Comparison of ENCODE assay signal across 10 cellular contexts in the genomic region with DNA sequence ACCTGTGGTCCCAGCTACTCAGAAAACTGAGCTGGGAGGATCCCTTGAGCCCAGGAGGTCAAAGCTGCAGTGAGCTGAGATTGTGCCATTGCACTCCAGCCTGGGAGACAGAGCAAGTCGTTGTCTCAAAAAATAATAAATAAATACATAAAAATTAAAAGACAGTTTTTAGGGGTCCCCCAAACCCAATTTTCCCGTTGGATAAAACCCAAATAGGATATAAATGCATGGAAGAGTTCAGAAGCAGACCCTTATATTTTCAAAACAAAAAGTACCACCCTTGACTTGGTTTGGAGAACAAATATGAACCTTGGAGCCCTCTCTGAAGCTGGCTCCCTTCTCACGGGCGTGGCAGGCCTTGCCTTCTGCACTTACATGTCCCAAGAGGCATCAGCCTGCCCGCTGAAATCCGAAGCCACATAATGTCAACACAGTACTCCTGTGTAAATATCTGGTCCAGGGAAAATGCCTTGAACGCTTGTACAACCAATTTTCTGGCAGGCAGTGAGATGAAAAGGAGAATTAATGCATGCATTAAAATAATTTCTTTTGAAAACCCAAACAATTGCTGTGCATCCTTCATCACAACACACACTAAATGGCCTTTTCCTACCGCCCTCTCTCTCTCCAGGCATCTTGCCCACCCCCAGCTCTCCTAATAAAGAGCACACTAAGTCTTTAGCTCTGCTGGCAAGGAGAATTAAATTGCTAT. TPM values are rescaled to one million over a fixed set of nuclear protein-coding genes. Genes with fewer than 3 reads are reported as not detected.
A peak's percentile ranks its signal among the peaks of the same experiment; 100 is the strongest.
DNase-seq lines count a peak whose midpoint lies in the region; ATAC-seq and TF ChIP-seq lines count a peak whose summit lies in the region.
"Had no signal": no experiment of that assay in that cellular context is flagged by ENCODE, and none has a peak within 500 bp of the region (broad histone marks: within the 10 kb centered on the region; RNA-seq: fewer than 3 reads in every experiment).

No MANE protein-coding gene starts in this region.

- no peak overlapping the region for H3K9ac ChIP-seq in endodermal cell (ENCODE audit: extremely low read depth, low read length, poor library complexity, severe bottlenecking)

- intact Hi-C loops in gastrocnemius medialis (cut with DNase I; ENCODE audit: low total_unique reads): no loop called here

- POLR2A ChIA-PET in HEK293T (lab: Yijun Ruan, JAX): no interaction called here

- no peaks in the 10 kb centered on the region for H3K36me3 ChIP-seq in endodermal cell (ENCODE audit: control insufficient read depth, insufficient read depth, low read length)
- H3K36me3 ChIP-seq in gastrocnemius medialis: no peaks in the 10 kb centered on the region

- CTCF ChIA-PET in HEK293T (lab: Yijun Ruan, JAX): no interaction called here

- H3K27me3 ChIP-seq in endodermal cell (ENCODE audit: control insufficient read depth, insufficient read depth, low read length, poor library complexity, severe bottlenecking) (no peaks in the 10 kb centered on the region), gastrocnemius medialis (no peaks in the 10 kb centered on the region)

- H3K4me3 ChIP-seq in endodermal cell (ENCODE audit: low read length): no peak overlapping the region
- H3K4me3 ChIP-seq in gastrocnemius medialis: peak overlapping the region in 3 of 4 donors; percentile 15 to 29 (median 28)

- DNase-seq in HEK293T (ENCODE audit: extremely low spot score): peak; percentile 36
- peak; percentile 73 for DNase-seq in NCI-H2107 treated with DMSO at 0.1 percent for 48 hours (lab: John Stamatoyannopoulos, UW; ENCODE audit: unreplicated experiment)
- DNase-seq in endodermal cell: peak; percentile 11
- peak; percentile 78 for DNase-seq in gastrocnemius medialis
- DNase-seq in GM19238 (ENCODE audit: insufficient read length, low spot score): no peak
- no peak for DNase-seq in NK-92 (lab: John Stamatoyannopoulos, UW; ENCODE audit: unreplicated experiment)
- no peak for DNase-seq in NCI-H446 treated with DMSO at 0.1 percent for 48 hours (lab: John Stamatoyannopoulos, UW)
- DNase-seq: stimulated activated CD4-positive, alpha-beta T cell treated with anti-CD3 and anti-CD28 coated beads, Interleukin-15, amount 100 ng/mL, for 24 hours had no signal

- peaks cover 18% of the 10 kb centered on the region for H3K4me1 Mint-ChIP-seq in endodermal cell
- H3K4me1 Mint-ChIP-seq: memory B cell had no signal

- no peaks in the 10 kb centered on the region for H3K9me3 Mint-ChIP-seq in endodermal cell
- H3K9me3 Mint-ChIP-seq: memory B cell had no signal

- no peaks in the 10 kb centered on the region for H3K36me3 Mint-ChIP-seq in endodermal cell (ENCODE audit: low read depth)
- H3K36me3 Mint-ChIP-seq: memory B cell had no signal

- in situ Hi-C loops in gastrocnemius medialis (cut with MboI; ENCODE audit: low sequenced_read_pairs in 4 of 4): no loop called here

- no peaks in the 10 kb centered on the region for H3K27me3 Mint-ChIP-seq in endodermal cell (ENCODE audit: insufficient read depth)

- 88 to 89% methylated on average over 6 to 7 of the region's 8 CpGs for WGBS in endodermal cell (ENCODE audit: insufficient coverage in 1 of 2, insufficient read length in 1 of 2), 2 experiments

- H3K27ac Mint-ChIP-seq in endodermal cell: no peak overlapping the region
- H3K27ac Mint-ChIP-seq: memory B cell had no signal

- TF ChIP-seq CTCF in endodermal cell (conservative IDR thresholded peaks at IDR 0.05) (no peak), gastrocnemius medialis (IDR thresholded peaks at IDR 0.05 in 4 of 5, conservative IDR thresholded peaks at IDR 0.05 in 1 of 5) (no peak)

- H3K4me3 Mint-ChIP-seq in endodermal cell: no peak overlapping the region
- H3K4me3 Mint-ChIP-seq: memory B cell had no signal

- ATAC-seq in gastrocnemius medialis (peak; percentile 94 to 98), GM19455 (IDR thresholded peaks at IDR 0.05; ENCODE audit: unreplicated experiment) (no peak)

- H3K27ac ChIP-seq in endodermal cell (ENCODE audit: low read depth, low read length) (no peak overlapping the region), gastrocnemius medialis (peak overlapping the region; percentile 20 to 73 (median 64))

- no peaks in the 10 kb centered on the region for H3K9me3 ChIP-seq in endodermal cell (ENCODE audit: control insufficient read depth, low read length)
- no peaks in the 10 kb centered on the region for H3K9me3 ChIP-seq in gastrocnemius medialis

- H3K4me1 ChIP-seq in endodermal cell (ENCODE audit: control insufficient read depth, insufficient read depth, low read length) (peaks cover 4% of the 10 kb centered on the region), gastrocnemius medialis (peaks cover 14 to 29% of the 10 kb centered on the region in 2 donors)

- no peak for TF ChIP-seq POLR2A in gastrocnemius medialis (IDR thresholded peaks at IDR 0.05)

TF ChIP-seq in HEK293T, 16 proteins besides CTCF, POLR2A, EP300 and RAD21:
- TF ChIP-seq SUZ12 (IDR thresholded peaks at IDR 0.05) (no peak), ARNT (IDR thresholded peaks at IDR 0.05) (no peak), FOXM1 (IDR thresholded peaks at IDR 0.05; ENCODE audit: borderline replicate concordance) (no peak), BHLHE40 (IDR thresholded peaks at IDR 0.05; ENCODE audit: borderline replicate concordance) (no peak), ELF4 (IDR thresholded peaks at IDR 0.05) (no peak), CTBP1 (IDR thresholded peaks at IDR 0.05; ENCODE audit: borderline replicate concordance) (no peak), L3MBTL2 (conservative IDR thresholded peaks at IDR 0.05) (no peak), LEF1 (IDR thresholded peaks at IDR 0.05; ENCODE audit: borderline replicate concordance) (no peak)
- TF ChIP-seq, protein P1, sequence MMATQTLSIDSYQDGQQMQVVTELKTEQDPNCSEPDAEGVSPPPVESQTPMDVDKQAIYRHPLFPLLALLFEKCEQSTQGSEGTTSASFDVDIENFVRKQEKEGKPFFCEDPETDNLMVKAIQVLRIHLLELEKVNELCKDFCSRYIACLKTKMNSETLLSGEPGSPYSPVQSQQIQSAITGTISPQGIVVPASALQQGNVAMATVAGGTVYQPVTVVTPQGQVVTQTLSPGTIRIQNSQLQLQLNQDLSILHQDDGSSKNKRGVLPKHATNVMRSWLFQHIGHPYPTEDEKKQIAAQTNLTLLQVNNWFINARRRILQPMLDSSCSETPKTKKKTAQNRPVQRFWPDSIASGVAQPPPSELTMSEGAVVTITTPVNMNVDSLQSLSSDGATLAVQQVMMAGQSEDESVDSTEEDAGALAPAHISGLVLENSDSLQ (IDR thresholded peaks at IDR 0.05): no peak

RNA-seq across cellular contexts. Expression of a gene that starts 46.4 kb away (rescaled TPM):
- total RNA-seq in endodermal cell: 10 to 100 TPM; 59.6 to 74.6 TPM
- 44.8 TPM for polyA plus RNA-seq in endodermal cell (2013, experiment 1 of 2)
- polyA plus RNA-seq in endodermal cell (2013, experiment 2 of 2): 44.5 TPM
- 10 to 100 TPM; 64.6 to 75.8 (median 68.3) TPM for total RNA-seq in gastrocnemius medialis

Comparison
In these comparisons a context has a peak if more than half of its experiments do, and no peak if none do; other contexts are left out.
1. DNase-seq: peak in HEK293T (single experiment), NCI-H2107 treated with DMSO at 0.1 percent for 48 hours (single experiment), endodermal cell (single experiment) and gastrocnemius medialis (2 of 2); none in GM19238 (single experiment), NK-92 (single experiment) and NCI-H446 treated with DMSO at 0.1 percent for 48 hours (single experiment).